Comparison of ENCODE assay signal across 8 cellular contexts in the genomic region with DNA sequence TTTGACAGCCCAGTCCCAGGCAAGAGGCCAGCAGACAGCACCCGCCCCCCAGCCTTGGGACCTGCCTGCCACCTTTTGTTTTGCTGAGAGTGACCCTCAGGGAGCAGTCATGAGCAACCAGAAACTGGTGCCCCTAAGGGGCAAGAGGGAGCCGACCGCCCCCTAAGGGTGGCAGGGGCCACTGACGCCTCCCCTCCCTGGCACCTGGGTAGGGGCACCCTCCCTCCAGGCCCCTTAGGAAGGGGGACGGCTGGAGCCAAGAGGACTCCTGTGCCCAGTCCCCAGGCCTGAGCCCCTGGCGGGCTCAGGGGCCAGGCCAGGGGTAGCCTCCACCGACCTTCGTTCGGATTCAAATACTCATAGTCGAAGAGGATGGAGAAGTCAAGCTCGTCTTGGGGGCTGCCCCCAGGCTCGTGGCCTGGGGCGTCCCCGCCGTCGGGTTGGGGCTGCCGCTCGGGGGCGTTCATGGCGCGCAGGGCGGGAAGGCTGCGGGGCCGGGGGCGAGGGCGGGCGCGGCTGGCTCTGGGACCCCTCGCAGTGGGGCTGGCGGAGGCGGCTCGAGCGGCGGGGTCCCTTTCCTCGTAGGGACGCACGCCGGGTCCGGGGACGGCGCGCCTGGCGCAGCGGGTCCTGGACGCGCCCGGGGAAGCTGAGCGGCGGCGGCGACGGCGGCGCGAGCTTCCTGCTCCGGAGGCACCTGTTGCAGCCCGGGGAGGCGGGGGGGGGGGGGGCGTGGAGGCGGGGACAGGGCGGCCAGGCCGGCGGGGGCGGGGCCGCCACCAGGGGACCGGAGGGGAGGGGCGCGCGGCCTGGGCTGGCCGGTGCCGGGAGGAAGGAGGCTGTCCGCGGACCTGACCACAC. TPM values are rescaled to one million over a fixed set of nuclear protein-coding genes. Genes with fewer than 3 reads are reported as not detected.
DNase-seq lines count a peak whose midpoint lies in the region; ATAC-seq and TF ChIP-seq lines count a peak whose summit lies in the region.

A gene (minus strand): TSS at position 687 of the 861 bp plus-strand sequence. CDS start 220 bp downstream, at position 467.

- no peak for ATAC-seq in HG03025 (IDR thresholded peaks at IDR 0.05; ENCODE audit: low FRiP score, unreplicated experiment)

- H3K27ac ChIP-seq in rectal smooth muscle tissue (ENCODE audit: low read depth, low read length), result peak within 1 kb of the TSS; percentile 55

- DNase-seq in HAP-1 (ENCODE audit: low spot score in 2 of 2), result peak; percentile 27 to 66
- peak; percentile 16 for DNase-seq in NCI-H1092 treated with DMSO at 0.1 percent for 48 hours (lab: John Stamatoyannopoulos, UW)
- peak; percentile 37 for DNase-seq in activated T-cell treated with anti-CD3 and anti-CD28 coated beads for 1 hour (ENCODE audit: low read depth)
- DNase-seq in glomerular endothelial cell (ENCODE audit: extremely low read depth, low read depth, low spot score), result no peak
- no peak for DNase-seq in NCI-H128 (lab: John Stamatoyannopoulos, UW; ENCODE audit: unreplicated experiment)

- H3K4me3 ChIP-seq in GM12875 (ENCODE audit: low read depth, low read length) (peak within 1 kb of the TSS; percentile 68), HAP-1 (peak within 1 kb of the TSS; percentile 35), rectal smooth muscle tissue (ENCODE audit: low read length) (peak within 1 kb of the TSS; percentile 62)

- no peaks in the 10 kb centered on the region for H3K36me3 ChIP-seq in HAP-1 (replicated peaks)
- peaks cover 4% of the 10 kb centered on the region for H3K36me3 ChIP-seq in rectal smooth muscle tissue (ENCODE audit: control insufficient read depth, insufficient read depth, low read length)

- no peaks in the 10 kb centered on the region for H3K27me3 ChIP-seq in HAP-1 (ENCODE audit: low read depth)
- no peaks in the 10 kb centered on the region for H3K27me3 ChIP-seq in rectal smooth muscle tissue (ENCODE audit: control insufficient read depth, insufficient read depth, low read length)

- H3K4me1 ChIP-seq in HAP-1, result no peaks in the 10 kb centered on the region
- H3K4me1 ChIP-seq in rectal smooth muscle tissue (ENCODE audit: control insufficient read depth, insufficient read depth, low read length), result peaks cover 11% of the 10 kb centered on the region

- H3K9me3 ChIP-seq in HAP-1, result no peaks in the 10 kb centered on the region

- peak within 1 kb of the TSS; percentile 27 for H3K9ac ChIP-seq in rectal smooth muscle tissue (ENCODE audit: low read length)

- peak; percentile 62 for TF ChIP-seq CTCF in GM12875 (IDR thresholded peaks at IDR 0.05; ENCODE audit: borderline replicate concordance, insufficient read depth, low read depth, low read length)

- in situ Hi-C loops in HAP-1 (cut with MboI; ENCODE audit: low sequenced_read_pairs), result no loop called here

RNA-seq across cellular contexts. Expression of the gene that starts here (rescaled TPM):
- total RNA-seq in glomerular endothelial cell, result 10.1 and 21.6 TPM in 2 replicates

Comparison
In these comparisons a context has a peak if more than half of its experiments do, and no peak if none do; other contexts are left out.
1. DNase-seq: peak in HAP-1 (2 of 2), NCI-H1092 treated with DMSO at 0.1 percent for 48 hours (single experiment) and activated T-cell treated with anti-CD3 and anti-CD28 coated beads for 1 hour (single experiment); none in glomerular endothelial cell (single experiment) and NCI-H128 (single experiment).
2. Peak in every context shown above with its lines, with median percentiles within 50 percentile points of each other: H3K4me3 ChIP-seq.